ENCODE assay signal across 8 cellular contexts in the genomic region with DNA sequence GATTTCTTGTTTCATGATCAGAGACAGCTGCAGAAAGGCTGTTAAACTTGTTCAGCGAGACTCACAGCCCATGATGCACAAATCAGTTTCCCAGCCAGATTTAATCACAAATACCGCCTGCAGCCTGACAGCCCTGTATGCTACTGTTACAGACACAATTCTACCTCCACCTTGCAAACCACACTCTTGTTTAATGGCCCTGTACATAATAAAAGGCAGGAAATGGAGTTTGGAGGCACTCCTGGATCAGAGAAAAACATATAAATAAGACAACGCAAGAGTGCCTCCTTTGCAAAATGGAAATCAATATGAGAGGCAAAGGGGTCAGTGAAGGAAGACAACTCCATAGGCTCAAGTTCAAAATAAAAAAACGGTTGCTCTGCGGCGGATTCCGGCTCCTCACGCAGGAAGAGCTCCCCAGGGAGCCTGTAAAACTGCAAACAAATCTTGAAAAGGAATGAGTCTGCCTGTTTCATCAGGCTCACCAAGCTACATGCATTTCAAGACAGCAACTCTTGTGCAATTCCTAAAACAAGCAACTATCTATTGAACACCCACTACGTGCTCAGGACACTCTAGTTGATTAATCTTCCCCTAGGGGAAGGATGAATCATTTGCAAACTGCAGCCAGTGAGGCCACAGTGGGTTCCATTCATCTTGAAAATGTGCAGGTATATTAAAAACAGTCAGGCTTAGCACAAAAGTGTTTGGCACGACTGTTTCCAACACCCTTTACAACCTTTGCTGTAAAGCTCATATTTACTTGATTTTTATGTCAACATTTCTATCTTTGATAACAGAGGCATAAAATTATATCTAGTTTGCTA. TPM values are rescaled to one million over a fixed set of nuclear protein-coding genes. Genes with fewer than 3 reads are reported as not detected.
DNase-seq lines count a peak whose midpoint lies in the region; FAIRE-seq and TF ChIP-seq lines count a peak whose summit lies in the region.

No MANE protein-coding gene starts in this region.

- H3K79me1 ChIP-seq in H1 (ENCODE audit: low read depth, low read length) = peaks cover 8% of the 10 kb centered on the region

- no peaks in the 10 kb centered on the region for H3K36me3 ChIP-seq in H1 (ENCODE audit: control insufficient read depth in 2 of 4, insufficient read depth in 4 of 4, low read length in 3 of 4)
- no peaks in the 10 kb centered on the region for H3K36me3 ChIP-seq in Karpas-422 (ENCODE audit: insufficient read depth, low read length)

- H4K91ac ChIP-seq in H1 (replicated peaks; ENCODE audit: insufficient read length, low read length) = peak overlapping the region; percentile 88

- H3K4me1 Mint-ChIP-seq in progenitor cell of endocrine pancreas (ENCODE audit: low read depth) = peaks cover 36% of the 10 kb centered on the region
- no peaks in the 10 kb centered on the region for H3K4me1 Mint-ChIP-seq in activated naive CD4-positive, alpha-beta T cell treated with anti-CD3 and anti-CD28 coated beads for 36 hours (ENCODE audit: low read depth)

- H2BK20ac ChIP-seq in H1 (ENCODE audit: low read length) = no peak overlapping the region

- CTCF ChIA-PET in H1 (lab: Charles Lee; ENCODE audit: partially characterized antibody) = interaction anchor here (0.6 to 2.3 kb wide), 8 partner anchors 11 to 101 kb away, joined by 3 to 8 read pairs (median 3); partner anchors contain the start of gene TBC1D8
- CTCF ChIA-PET in activated naive CD4-positive, alpha-beta T cell treated with anti-CD3 and anti-CD28 coated beads for 36 hours (lab: Charles Lee) = no interaction called here

- no peaks in the 10 kb centered on the region for H3K9me2 ChIP-seq in Karpas-422 (replicated peaks; ENCODE audit: insufficient read depth, low read length)

- DNase-seq in H4 (ENCODE audit: low spot score) = peak; percentile 78
- peak; percentile 47 for DNase-seq in NCI-H2227 treated with DMSO at 0.1 percent for 48 hours (lab: John Stamatoyannopoulos, UW)
- DNase-seq in H1 (ENCODE audit: low read depth in 1 of 2, low spot score in 2 of 2) = peak in 1 of 2 experiments; percentile 33
- DNase-seq in progenitor cell of endocrine pancreas (ENCODE audit: low spot score, unreplicated experiment) = no peak
- DNase-seq in Karpas-422 = no peak
- DNase-seq in activated naive CD4-positive, alpha-beta T cell treated with anti-CD3 and anti-CD28 coated beads for 36 hours = no peak
- DNase-seq in UCSD-AML1 (lab: John Stamatoyannopoulos, UW; ENCODE audit: unreplicated experiment) = no peak
- DNase-seq in ecto neural progenitor cell (ENCODE audit: low spot score) = no peak

- intact Hi-C loops in activated naive CD4-positive, alpha-beta T cell treated with anti-CD3 and anti-CD28 coated beads for 36 hours (cut with micrococcal nuclease) = no loop called here

- FAIRE-seq in H1 (lab: Jason Lieb, UNC) = no peak

- peak overlapping the region in 3 of 4 experiments; percentile 1 to 42 (median 17); a peak in 5 of 8 replicates for H3K4me3 ChIP-seq in H1 (ENCODE audit: extremely low read depth in 1 of 4, insufficient read depth in 2 of 4, low read depth in 3 of 4, low read length in 4 of 4)
- no peak overlapping the region for H3K4me3 ChIP-seq in Karpas-422 (ENCODE audit: low read length)

- WGBS in H1 (ENCODE audit: extremely low coverage in 1 of 2, insufficient coverage in 1 of 2, insufficient read length in 1 of 2, insufficient replicate concordance in 2 of 2, low coverage in 1 of 2, low lambda C conversion rate in 2 of 2, missing lambda C conversion rate in 1 of 2), 2 experiments = 6% methylated on average over 10 of the region's 10 CpGs; no CpG with 5 or more reads in 1 of the 2 experiments

- no peak overlapping the region for H3K14ac ChIP-seq in H1 (ENCODE audit: insufficient read length)

- H3K23me2 ChIP-seq in H1 (ENCODE audit: low read depth, low read length) = no peaks in the 10 kb centered on the region

- POLR2A ChIA-PET in H1 (lab: Charles Lee; ENCODE audit: partially characterized antibody) = interaction anchor here (0.6 to 1.4 kb wide), 9 partner anchors 17 to 780 kb away, joined by 3 to 4 read pairs (median 3); partner anchors contain the start of gene TBC1D8

- TF ChIP-seq RAD21 in H1 (IDR thresholded peaks at IDR 0.05 in 1 of 2, conservative IDR thresholded peaks at IDR 0.05 in 1 of 2; ENCODE audit: low read depth in 2 of 2, low read length in 2 of 2) = no peak

- no peaks in the 10 kb centered on the region for H3K36me3 Mint-ChIP-seq in progenitor cell of endocrine pancreas (ENCODE audit: insufficient read depth)
- no peaks in the 10 kb centered on the region for H3K36me3 Mint-ChIP-seq in activated naive CD4-positive, alpha-beta T cell treated with anti-CD3 and anti-CD28 coated beads for 36 hours (ENCODE audit: low read depth)

- no peak overlapping the region for H2BK12ac ChIP-seq in H1 (ENCODE audit: low read depth, low read length)

- H4K20me1 ChIP-seq in H1 (replicated peaks in 1 of 2; ENCODE audit: control insufficient read depth in 1 of 2, insufficient read depth in 2 of 2, low read length in 2 of 2) (no peaks in the 10 kb centered on the region), Karpas-422 (ENCODE audit: insufficient read depth, low read depth, low read length) (no peaks in the 10 kb centered on the region)

- H3K79me2 ChIP-seq in H1 (ENCODE audit: control insufficient read depth in 1 of 2, insufficient read depth in 2 of 2, low read length in 2 of 2) = peaks cover 0 to 50% of the 10 kb centered on the region in 2 experiments; a peak in 3 of 4 replicates
- no peaks in the 10 kb centered on the region for H3K79me2 ChIP-seq in Karpas-422 (ENCODE audit: low read length)

- H2AFZ ChIP-seq in H1 (ENCODE audit: low read length) (no peak overlapping the region), Karpas-422 (ENCODE audit: low read length) (no peak overlapping the region)

- H3K9me3 Mint-ChIP-seq in progenitor cell of endocrine pancreas (ENCODE audit: low read depth) = no peaks in the 10 kb centered on the region
- H3K9me3 Mint-ChIP-seq in activated naive CD4-positive, alpha-beta T cell treated with anti-CD3 and anti-CD28 coated beads for 36 hours = no peaks in the 10 kb centered on the region

- H2BK15ac ChIP-seq in H1 (ENCODE audit: low read length) = no peak overlapping the region

- peak overlapping the region; percentile 54; the same call in 1 of the 2 replicates for H2BK5ac ChIP-seq in H1 (ENCODE audit: low read depth, low read length)

- TF ChIP-seq EP300 in H1 (IDR thresholded peaks at IDR 0.05; ENCODE audit: borderline replicate concordance in 1 of 2, low read depth in 2 of 2, low read length in 2 of 2) = no peak

- H3K27me3 Mint-ChIP-seq in progenitor cell of endocrine pancreas = no peaks in the 10 kb centered on the region
- no peaks in the 10 kb centered on the region for H3K27me3 Mint-ChIP-seq in activated naive CD4-positive, alpha-beta T cell treated with anti-CD3 and anti-CD28 coated beads for 36 hours (ENCODE audit: low read depth)

- H3K4me2 ChIP-seq in H1 (ENCODE audit: insufficient read depth in 1 of 2, low read depth in 2 of 2, low read length in 2 of 2) (peak overlapping the region; percentile 63 to 93), Karpas-422 (ENCODE audit: low read depth, low read length, poor library complexity, severe bottlenecking) (no peak overlapping the region)

- no peak overlapping the region for H3K56ac ChIP-seq in H1 (replicated peaks; ENCODE audit: insufficient read length, low read depth, low read length)

- TF ChIP-seq POLR2A in H1 (IDR thresholded peaks at IDR 0.05; ENCODE audit: control extremely low read depth in 1 of 2, low read depth in 2 of 2, low read length in 2 of 2) = no peak

- peak overlapping the region; percentile 33; the same call in 1 of the 2 replicates for H3K18ac ChIP-seq in H1 (ENCODE audit: extremely low read depth, low read length)

- H3K9me3 ChIP-seq in H1 (ENCODE audit: insufficient read depth in 2 of 2, low read depth in 1 of 2, low read length in 1 of 2) (no peaks in the 10 kb centered on the region), Karpas-422 (ENCODE audit: low read length) (no peaks in the 10 kb centered on the region)

- no peak overlapping the region for H3K4me3 Mint-ChIP-seq in progenitor cell of endocrine pancreas (ENCODE audit: low read depth)
- no peak overlapping the region for H3K4me3 Mint-ChIP-seq in activated naive CD4-positive, alpha-beta T cell treated with anti-CD3 and anti-CD28 coated beads for 36 hours

- no peak overlapping the region for H3K23ac ChIP-seq in H1 (ENCODE audit: insufficient read length)

- no peak overlapping the region for H3K9ac ChIP-seq in H1 (replicated peaks in 1 of 4; ENCODE audit: extremely low read depth in 1 of 4, low read depth in 3 of 4, low read length in 3 of 4)
- no peak overlapping the region for H3K9ac ChIP-seq in Karpas-422 (ENCODE audit: low read length)

- peak overlapping the region; percentile 61 for H4K5ac ChIP-seq in H1 (ENCODE audit: insufficient read length, low read depth, low read length)

- H3K27ac ChIP-seq in H1 (ENCODE audit: low read depth, low read length) (no peak overlapping the region), Karpas-422 (ENCODE audit: low read length) (no peak overlapping the region)

- no peak for TF ChIP-seq CTCF in H1 (IDR thresholded peaks at IDR 0.05; ENCODE audit: control extremely low read depth in 1 of 3, insufficient read depth in 1 of 3, low read depth in 1 of 3, low read length in 3 of 3)
- TF ChIP-seq CTCF in progenitor cell of endocrine pancreas (IDR thresholded peaks at IDR 0.05; ENCODE audit: unreplicated experiment) = no peak

- H3K27ac Mint-ChIP-seq in progenitor cell of endocrine pancreas = peak overlapping the region; percentile 81
- H3K27ac Mint-ChIP-seq in activated naive CD4-positive, alpha-beta T cell treated with anti-CD3 and anti-CD28 coated beads for 36 hours = no peak overlapping the region

- no peaks in the 10 kb centered on the region for H3K27me3 ChIP-seq in H1 (replicated peaks in 1 of 4; ENCODE audit: control insufficient read depth in 3 of 4, extremely low read depth in 1 of 4, insufficient read depth in 3 of 4, low read length in 3 of 4)
- H3K27me3 ChIP-seq in Karpas-422 (ENCODE audit: low read length) = no peaks in the 10 kb centered on the region

- H3K4ac ChIP-seq in H1 (replicated peaks; ENCODE audit: insufficient read length, low read depth, low read length) = no peak overlapping the region

- no peak overlapping the region for H4K8ac ChIP-seq in H1 (ENCODE audit: extremely low read depth, insufficient read depth, low read length)

- peaks cover 11 to 23% (median 21%) of the 10 kb centered on the region in 4 experiments for H3K4me1 ChIP-seq in H1 (replicated peaks in 1 of 4; ENCODE audit: control insufficient read depth in 3 of 4, insufficient read depth in 4 of 4, low read length in 3 of 4)
- no peaks in the 10 kb centered on the region for H3K4me1 ChIP-seq in Karpas-422 (ENCODE audit: low read length)

- no peak overlapping the region for H2AK5ac ChIP-seq in H1 (ENCODE audit: low read depth, low read length)

- H2BK120ac ChIP-seq in H1 (replicated peaks; ENCODE audit: low read depth, low read length) = peak overlapping the region; percentile 67

RNA-seq across cellular contexts. Expression of gene TBC1D8, which starts 37.5 kb away (rescaled TPM):
- 5.3 and 6.4 TPM in 2 replicates for total RNA-seq in H4 (2014; rRNA removed; shearing (Covaris generic))
- total RNA-seq in H1 (2021; fragmentation: NEBNext Ultra II Directional; extraction: Animal tissue kit (Norgen Biotek cat#: 25700)) = 21.8 and 24.0 TPM in 2 replicates
- 20.8 and 27.2 TPM in 2 replicates for polyA plus RNA-seq in H1 (2011; rRNA removed)
- polyA plus RNA-seq in H1 (2011; cell fraction: cytosol; rRNA removed) = 24.9 TPM
- 87.3 TPM for polyA plus RNA-seq in H1 (2011; cell fraction: nucleus; rRNA removed)
- 21.5 to 24.8 TPM (median 23.1 TPM) in 4 replicates for polyA plus RNA-seq in H1 (2012, experiment 1 of 2)
- polyA plus RNA-seq in H1 (2012, experiment 2 of 2) = 7.7 TPM
- 14.1 TPM for polyA plus RNA-seq in H1 (2013, experiment 1 of 2)
- 14.4 TPM for polyA plus RNA-seq in H1 (2013, experiment 2 of 2)
- polyA minus RNA-seq in H1 (2011; rRNA and poly(A)+ RNA removed) = 40.6 and 53.8 TPM in 2 replicates
- polyA minus RNA-seq in H1 (2011; cell fraction: cytosol; rRNA and poly(A)+ RNA removed) = 13.4 TPM
- polyA minus RNA-seq in H1 (2011; cell fraction: nucleus; rRNA and poly(A)+ RNA removed) = 50.2 TPM
- total RNA-seq in progenitor cell of endocrine pancreas = 32.6 and 34.8 TPM in 2 replicates
- 0.97 and 2.3 TPM in 2 replicates for total RNA-seq in Karpas-422 (2014; rRNA removed; shearing (Covaris generic); ENCODE audit: low replicate concordance)
- total RNA-seq in activated naive CD4-positive, alpha-beta T cell treated with anti-CD3 and anti-CD28 coated beads for 36 hours = 1 to 10 TPM; 4.0 to 4.5 TPM

Comparison
In these comparisons a context has a peak if more than half of its experiments do, and no peak if none do; other contexts are left out.
1. DNase-seq: peak in H4 (single experiment) and NCI-H2227 treated with DMSO at 0.1 percent for 48 hours (single experiment); none in progenitor cell of endocrine pancreas (single experiment), Karpas-422 (single experiment), activated naive CD4-positive, alpha-beta T cell treated with anti-CD3 and anti-CD28 coated beads for 36 hours (single experiment), UCSD-AML1 (single experiment) and ecto neural progenitor cell (single experiment).